ENCODE assay signal across 2 cellular contexts in the genomic region with DNA sequence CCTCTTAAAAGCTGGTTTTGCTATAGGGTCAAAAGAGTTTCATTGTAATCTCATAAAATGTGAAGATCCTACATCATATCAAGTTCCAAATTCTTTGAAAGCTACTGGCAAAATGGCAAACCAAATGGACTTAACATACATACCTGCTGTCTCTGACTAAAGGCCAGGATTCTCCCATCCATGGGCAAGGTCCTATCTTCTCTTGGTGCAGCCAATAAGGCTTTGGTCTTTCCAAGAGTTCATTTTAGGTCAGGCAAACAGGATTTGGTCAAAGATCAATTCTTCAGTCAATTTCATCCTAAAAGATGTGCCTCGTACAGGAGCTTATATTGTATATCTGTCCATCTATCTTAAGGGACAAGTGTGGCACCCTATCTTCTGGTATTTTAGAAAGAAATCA.
TF ChIP-seq lines count a peak whose summit lies in the region.

No MANE protein-coding gene starts in this region.

TF ChIP-seq in GM23338, 12 proteins besides CTCF, POLR2A, EP300 and RAD21 (continued from another document):
- TF ChIP-seq, protein P1, sequence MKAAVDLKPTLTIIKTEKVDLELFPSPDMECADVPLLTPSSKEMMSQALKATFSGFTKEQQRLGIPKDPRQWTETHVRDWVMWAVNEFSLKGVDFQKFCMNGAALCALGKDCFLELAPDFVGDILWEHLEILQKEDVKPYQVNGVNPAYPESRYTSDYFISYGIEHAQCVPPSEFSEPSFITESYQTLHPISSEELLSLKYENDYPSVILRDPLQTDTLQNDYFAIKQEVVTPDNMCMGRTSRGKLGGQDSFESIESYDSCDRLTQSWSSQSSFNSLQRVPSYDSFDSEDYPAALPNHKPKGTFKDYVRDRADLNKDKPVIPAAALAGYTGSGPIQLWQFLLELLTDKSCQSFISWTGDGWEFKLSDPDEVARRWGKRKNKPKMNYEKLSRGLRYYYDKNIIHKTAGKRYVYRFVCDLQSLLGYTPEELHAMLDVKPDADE (IDR thresholded peaks at IDR 0.05) = no peak
- TF ChIP-seq EZH2phosphoT487 (IDR thresholded peaks at IDR 0.05; ENCODE audit: unreplicated experiment) = no peak

TF ChIP-seq in liver, 16 proteins besides CTCF, POLR2A, EP300 and RAD21 (continued from another document):
- TF ChIP-seq, protein P2, sequence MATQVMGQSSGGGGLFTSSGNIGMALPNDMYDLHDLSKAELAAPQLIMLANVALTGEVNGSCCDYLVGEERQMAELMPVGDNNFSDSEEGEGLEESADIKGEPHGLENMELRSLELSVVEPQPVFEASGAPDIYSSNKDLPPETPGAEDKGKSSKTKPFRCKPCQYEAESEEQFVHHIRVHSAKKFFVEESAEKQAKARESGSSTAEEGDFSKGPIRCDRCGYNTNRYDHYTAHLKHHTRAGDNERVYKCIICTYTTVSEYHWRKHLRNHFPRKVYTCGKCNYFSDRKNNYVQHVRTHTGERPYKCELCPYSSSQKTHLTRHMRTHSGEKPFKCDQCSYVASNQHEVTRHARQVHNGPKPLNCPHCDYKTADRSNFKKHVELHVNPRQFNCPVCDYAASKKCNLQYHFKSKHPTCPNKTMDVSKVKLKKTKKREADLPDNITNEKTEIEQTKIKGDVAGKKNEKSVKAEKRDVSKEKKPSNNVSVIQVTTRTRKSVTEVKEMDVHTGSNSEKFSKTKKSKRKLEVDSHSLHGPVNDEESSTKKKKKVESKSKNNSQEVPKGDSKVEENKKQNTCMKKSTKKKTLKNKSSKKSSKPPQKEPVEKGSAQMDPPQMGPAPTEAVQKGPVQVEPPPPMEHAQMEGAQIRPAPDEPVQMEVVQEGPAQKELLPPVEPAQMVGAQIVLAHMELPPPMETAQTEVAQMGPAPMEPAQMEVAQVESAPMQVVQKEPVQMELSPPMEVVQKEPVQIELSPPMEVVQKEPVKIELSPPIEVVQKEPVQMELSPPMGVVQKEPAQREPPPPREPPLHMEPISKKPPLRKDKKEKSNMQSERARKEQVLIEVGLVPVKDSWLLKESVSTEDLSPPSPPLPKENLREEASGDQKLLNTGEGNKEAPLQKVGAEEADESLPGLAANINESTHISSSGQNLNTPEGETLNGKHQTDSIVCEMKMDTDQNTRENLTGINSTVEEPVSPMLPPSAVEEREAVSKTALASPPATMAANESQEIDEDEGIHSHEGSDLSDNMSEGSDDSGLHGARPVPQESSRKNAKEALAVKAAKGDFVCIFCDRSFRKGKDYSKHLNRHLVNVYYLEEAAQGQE (IDR thresholded peaks at IDR 0.05) = peak; percentile 37
- peak; percentile 92 to 95 for TF ChIP-seq RXRA (IDR thresholded peaks at IDR 0.05)
- peak; percentile 64 for TF ChIP-seq FOXA2 (IDR thresholded peaks at IDR 0.05)
- TF ChIP-seq JUND (IDR thresholded peaks at IDR 0.05) = peak; percentile 23 to 73
- TF ChIP-seq SP1 (IDR thresholded peaks at IDR 0.05) = peak; percentile 69
- TF ChIP-seq NR2F2 (IDR thresholded peaks at IDR 0.05) = no peak
- TF ChIP-seq YY1 (IDR thresholded peaks at IDR 0.05) = peak; percentile 80
- TF ChIP-seq FOXA1 (IDR thresholded peaks at IDR 0.05) = peak; percentile 44
- no peak for TF ChIP-seq EGR1 (IDR thresholded peaks at IDR 0.05; ENCODE audit: low read depth in 2 of 2)
- peak; percentile 93 to 96 for TF ChIP-seq HNF4A (conservative IDR thresholded peaks at IDR 0.05)
- TF ChIP-seq HNF4G (IDR thresholded peaks at IDR 0.05) = peak; percentile 65
- TF ChIP-seq, protein P3, sequence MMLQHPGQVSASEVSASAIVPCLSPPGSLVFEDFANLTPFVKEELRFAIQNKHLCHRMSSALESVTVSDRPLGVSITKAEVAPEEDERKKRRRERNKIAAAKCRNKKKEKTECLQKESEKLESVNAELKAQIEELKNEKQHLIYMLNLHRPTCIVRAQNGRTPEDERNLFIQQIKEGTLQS (IDR thresholded peaks at IDR 0.05) = no peak
- TF ChIP-seq, protein P4, sequence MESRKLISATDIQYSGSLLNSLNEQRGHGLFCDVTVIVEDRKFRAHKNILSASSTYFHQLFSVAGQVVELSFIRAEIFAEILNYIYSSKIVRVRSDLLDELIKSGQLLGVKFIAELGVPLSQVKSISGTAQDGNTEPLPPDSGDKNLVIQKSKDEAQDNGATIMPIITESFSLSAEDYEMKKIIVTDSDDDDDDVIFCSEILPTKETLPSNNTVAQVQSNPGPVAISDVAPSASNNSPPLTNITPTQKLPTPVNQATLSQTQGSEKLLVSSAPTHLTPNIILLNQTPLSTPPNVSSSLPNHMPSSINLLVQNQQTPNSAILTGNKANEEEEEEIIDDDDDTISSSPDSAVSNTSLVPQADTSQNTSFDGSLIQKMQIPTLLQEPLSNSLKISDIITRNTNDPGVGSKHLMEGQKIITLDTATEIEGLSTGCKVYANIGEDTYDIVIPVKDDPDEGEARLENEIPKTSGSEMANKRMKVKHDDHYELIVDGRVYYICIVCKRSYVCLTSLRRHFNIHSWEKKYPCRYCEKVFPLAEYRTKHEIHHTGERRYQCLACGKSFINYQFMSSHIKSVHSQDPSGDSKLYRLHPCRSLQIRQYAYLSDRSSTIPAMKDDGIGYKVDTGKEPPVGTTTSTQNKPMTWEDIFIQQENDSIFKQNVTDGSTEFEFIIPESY (IDR thresholded peaks at IDR 0.05) = no peak
- no peak for TF ChIP-seq GABPA (IDR thresholded peaks at IDR 0.05 in 1 of 2, conservative IDR thresholded peaks at IDR 0.05 in 1 of 2)
- no peak for TF ChIP-seq TAF1 (conservative IDR thresholded peaks at IDR 0.05)
